Comparison of ENCODE assay signal across 2 cellular contexts in the genomic region with DNA sequence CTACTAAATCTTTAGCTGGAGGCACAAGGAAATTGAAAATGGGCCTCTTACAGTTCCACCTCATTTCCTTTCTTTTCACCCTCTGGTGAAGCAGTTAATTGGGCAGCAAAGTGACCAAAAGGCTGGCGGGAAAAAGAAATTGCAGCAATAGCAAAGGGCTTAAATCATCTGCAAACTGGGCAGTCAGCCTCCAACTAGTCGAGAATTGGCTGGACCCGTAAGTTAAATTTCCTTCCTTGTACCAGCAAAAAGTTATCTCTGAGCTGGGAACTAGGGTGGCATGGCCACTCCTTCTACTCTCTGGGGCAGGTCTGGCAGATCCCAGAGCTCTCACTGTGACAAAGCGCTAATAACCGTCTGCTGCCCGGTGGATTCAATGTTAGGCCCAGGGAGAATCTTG.
TF ChIP-seq lines count a peak whose summit lies in the region.

No MANE protein-coding gene starts in this region.

TF ChIP-seq in GM23338, 12 proteins besides CTCF, POLR2A, EP300 and RAD21:
- TF ChIP-seq CREB1 (CRISPR knock-in tag; IDR thresholded peaks at IDR 0.05; ENCODE audit: low read depth) (no peak), JUNB (IDR thresholded peaks at IDR 0.05; ENCODE audit: unreplicated experiment) (no peak), POLR2AphosphoS5 (IDR thresholded peaks at IDR 0.05; ENCODE audit: low read depth) (no peak)

TF ChIP-seq in H1, 55 proteins besides CTCF, POLR2A, EP300 and RAD21:
- TF ChIP-seq NANOG (IDR thresholded peaks at IDR 0.05; ENCODE audit: insufficient read depth, low read depth, low read length, poor library complexity, severe bottlenecking) (no peak), SIN3A (conservative IDR thresholded peaks at IDR 0.05 in 1 of 2, IDR thresholded peaks at IDR 0.05 in 1 of 2; ENCODE audit: low read depth in 1 of 2, low read length in 2 of 2) (no peak), SAP30 (IDR thresholded peaks at IDR 0.05; ENCODE audit: insufficient read depth, insufficient replicate concordance, low read length) (no peak), HDAC2 (IDR thresholded peaks at IDR 0.05; ENCODE audit: borderline replicate concordance in 1 of 2, low read depth in 2 of 2, low read length in 2 of 2) (no peak), JUN (IDR thresholded peaks at IDR 0.05; ENCODE audit: low read depth, low read length) (no peak), GTF2F1 (IDR thresholded peaks at IDR 0.05; ENCODE audit: borderline replicate concordance, low read depth, low read length) (no peak), TAF1 (IDR thresholded peaks at IDR 0.05; ENCODE audit: low read depth, low read length) (no peak), RFX5 (IDR thresholded peaks at IDR 0.05; ENCODE audit: borderline replicate concordance, low read depth, low read length) (no peak), BCL11A (IDR thresholded peaks at IDR 0.05; ENCODE audit: low read depth in 2 of 2, low read length in 2 of 2) (no peak), ASH2L (IDR thresholded peaks at IDR 0.05; ENCODE audit: low read length) (no peak), SUZ12 (IDR thresholded peaks at IDR 0.05; ENCODE audit: low read length) (no peak), SRF (IDR thresholded peaks at IDR 0.05; ENCODE audit: low read depth, low read length) (no peak), POU5F1 (IDR thresholded peaks at IDR 0.05; ENCODE audit: low read depth, low read length) (no peak)
